ENCODE assay signal across 10 cellular contexts in the genomic region with DNA sequence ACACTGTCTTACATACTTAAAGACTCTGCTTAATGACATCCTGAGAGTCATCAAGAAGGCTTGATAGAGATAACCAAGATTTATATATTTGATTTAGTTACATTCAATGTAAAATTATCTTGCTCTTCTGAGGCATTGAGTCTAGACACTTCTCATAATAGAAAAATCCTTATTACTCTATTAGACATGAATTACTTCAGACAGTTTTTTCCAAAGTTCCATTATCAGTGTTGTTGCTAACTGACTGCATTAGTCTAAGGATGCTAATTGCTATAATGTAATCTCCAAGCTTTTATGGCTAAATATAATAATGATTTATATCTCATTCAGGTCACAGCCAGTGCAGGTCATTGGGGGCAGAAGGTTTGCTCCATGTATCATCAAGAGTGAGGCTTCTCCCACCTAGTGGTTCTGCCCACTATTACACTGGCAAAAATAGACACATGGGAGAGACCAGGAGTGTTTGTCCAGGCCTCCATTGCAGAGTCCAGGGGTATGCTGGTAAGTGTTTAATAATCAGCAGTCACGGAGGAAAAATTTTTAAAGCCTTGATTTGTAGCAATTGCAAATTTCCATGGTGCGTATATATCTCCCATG.
DNase-seq lines count a peak whose midpoint lies in the region; ATAC-seq and TF ChIP-seq lines count a peak whose summit lies in the region.
"Had no signal": no experiment of that assay in that cellular context is flagged by ENCODE, and none has a peak within 500 bp of the region (broad histone marks: within the 10 kb centered on the region; RNA-seq: fewer than 3 reads in every experiment).

No MANE protein-coding gene starts in this region.

- CTCF ChIA-PET in naive thymus-derived CD4-positive, alpha-beta T cell (lab: Charles Lee), result no interaction called here

- H3K4me1 ChIP-seq in right cardiac atrium (ENCODE audit: control insufficient read depth, insufficient read depth, low read length), result no peaks in the 10 kb centered on the region
- H3K4me1 ChIP-seq in naive thymus-derived CD4-positive, alpha-beta T cell (ENCODE audit: control insufficient read depth in 2 of 2, insufficient read depth in 2 of 2, low read length in 2 of 2), result no peaks in the 10 kb centered on the region

- H3K4me3 Mint-ChIP-seq in endothelial cell (ENCODE audit: unreplicated experiment), result no peak overlapping the region
- no peak overlapping the region for H3K4me3 Mint-ChIP-seq in naive thymus-derived CD4-positive, alpha-beta T cell
- H3K4me3 Mint-ChIP-seq: CD8-positive, alpha-beta memory T cell had no signal

- H3K9me3 Mint-ChIP-seq in endothelial cell (ENCODE audit: unreplicated experiment), result no peaks in the 10 kb centered on the region
- peaks cover 0 to 3% (median 0%) of the 10 kb centered on the region in 11 donors for H3K9me3 Mint-ChIP-seq in naive thymus-derived CD4-positive, alpha-beta T cell
- H3K9me3 Mint-ChIP-seq: CD8-positive, alpha-beta memory T cell had no signal

- intact Hi-C loops in right cardiac atrium (cut with DNase I), result no loop called here
- intact Hi-C loops in Right ventricle myocardium superior (cut with DNase I), result no loop called here
- intact Hi-C loops in naive thymus-derived CD4-positive, alpha-beta T cell (cut with micrococcal nuclease), result no loop called here

- TF ChIP-seq CTCF in endothelial cell (IDR thresholded peaks at IDR 0.05; ENCODE audit: unreplicated experiment), result peak; percentile 63

- no peak overlapping the region for H3K4me3 ChIP-seq in right cardiac atrium (ENCODE audit: low read length)
- no peak overlapping the region for H3K4me3 ChIP-seq in naive thymus-derived CD4-positive, alpha-beta T cell (ENCODE audit: low read length)
- H3K4me3 ChIP-seq: hepatocyte had no signal

- no peaks in the 10 kb centered on the region for H3K27me3 ChIP-seq in right cardiac atrium (ENCODE audit: control insufficient read depth, insufficient read depth)
- no peaks in the 10 kb centered on the region for H3K27me3 ChIP-seq in naive thymus-derived CD4-positive, alpha-beta T cell (ENCODE audit: control insufficient read depth in 2 of 2, insufficient read depth in 2 of 2, low read length in 2 of 2)
- H3K27me3 ChIP-seq: hepatocyte had no signal

- H3K4me1 Mint-ChIP-seq in endothelial cell (ENCODE audit: unreplicated experiment), result peaks cover 15% of the 10 kb centered on the region
- H3K4me1 Mint-ChIP-seq in naive thymus-derived CD4-positive, alpha-beta T cell, result peaks cover 0 to 11% (median 0%) of the 10 kb centered on the region in 7 donors

- no peaks in the 10 kb centered on the region for H3K36me3 Mint-ChIP-seq in endothelial cell (ENCODE audit: low read depth, unreplicated experiment)
- no peaks in the 10 kb centered on the region for H3K36me3 Mint-ChIP-seq in naive thymus-derived CD4-positive, alpha-beta T cell
- H3K36me3 Mint-ChIP-seq: CD8-positive, alpha-beta memory T cell had no signal

- no peak for DNase-seq in right cardiac atrium
- DNase-seq in Right ventricle myocardium superior, result no peak
- DNase-seq in NCI-H82 (lab: John Stamatoyannopoulos, UW), result peak; percentile 65
- DNase-seq in endothelial cell (ENCODE audit: low spot score), result peak; percentile 35
- DNase-seq in naive thymus-derived CD4-positive, alpha-beta T cell, result no peak
- DNase-seq in NCI-H187 treated with DMSO at 0.1 percent for 48 hours (lab: John Stamatoyannopoulos, UW), result no peak
- DNase-seq in cerebellum (ENCODE audit: low spot score), result no peak
- DNase-seq: CD8-positive, alpha-beta memory T cell had no signal

- no peak overlapping the region for H3K27ac Mint-ChIP-seq in endothelial cell (ENCODE audit: unreplicated experiment)
- peak overlapping the region in 1 of 9 donors; percentile 72 for H3K27ac Mint-ChIP-seq in naive thymus-derived CD4-positive, alpha-beta T cell
- H3K27ac Mint-ChIP-seq: CD8-positive, alpha-beta memory T cell had no signal

- no peaks in the 10 kb centered on the region for H3K9me3 ChIP-seq in right cardiac atrium (ENCODE audit: control insufficient read depth, low read length)
- no peaks in the 10 kb centered on the region for H3K9me3 ChIP-seq in naive thymus-derived CD4-positive, alpha-beta T cell (ENCODE audit: control insufficient read depth in 2 of 3, low read length in 3 of 3)

- POLR2A ChIA-PET in naive thymus-derived CD4-positive, alpha-beta T cell (lab: Charles Lee), result no interaction called here

- H3K27ac ChIP-seq in right cardiac atrium (ENCODE audit: low read length), result no peak overlapping the region
- H3K27ac ChIP-seq in naive thymus-derived CD4-positive, alpha-beta T cell (ENCODE audit: low read depth, low read length), result no peak overlapping the region
- H3K27ac ChIP-seq: hepatocyte had no signal

- ATAC-seq in right cardiac atrium (peak; percentile 45 to 57), Right ventricle myocardium superior (ENCODE audit: poor library complexity) (no peak), HG02798 (IDR thresholded peaks at IDR 0.05; ENCODE audit: poor library complexity, unreplicated experiment) (no peak)
- no peak for ATAC-seq in naive thymus-derived CD4-positive, alpha-beta T cell

- no peaks in the 10 kb centered on the region for H3K27me3 Mint-ChIP-seq in endothelial cell (ENCODE audit: unreplicated experiment)
- no peaks in the 10 kb centered on the region for H3K27me3 Mint-ChIP-seq in naive thymus-derived CD4-positive, alpha-beta T cell
- H3K27me3 Mint-ChIP-seq: CD8-positive, alpha-beta memory T cell had no signal

- no peaks in the 10 kb centered on the region for H3K36me3 ChIP-seq in naive thymus-derived CD4-positive, alpha-beta T cell (ENCODE audit: control insufficient read depth in 2 of 3, insufficient read depth in 3 of 3, low read length in 3 of 3)

- 49% methylated on average over 2 of the region's 2 CpGs for WGBS in right cardiac atrium

Comparison
In these comparisons a context has a peak if more than half of its experiments do, and no peak if none do; other contexts are left out.
1. ATAC-seq: peak in right cardiac atrium (2 of 2); none in Right ventricle myocardium superior (single experiment), naive thymus-derived CD4-positive, alpha-beta T cell (single experiment) and HG02798 (single experiment).
2. DNase-seq: peak in NCI-H82 (single experiment) and endothelial cell (single experiment); none in right cardiac atrium (0 of 3), Right ventricle myocardium superior (single experiment), naive thymus-derived CD4-positive, alpha-beta T cell (0 of 9), NCI-H187 treated with DMSO at 0.1 percent for 48 hours (single experiment) and cerebellum (single experiment).